33 cellular contexts compared by ENCODE assay signal in genomic region chrX:70313503-70313902, GRCh38. TPM values are rescaled to one million over a fixed set of nuclear protein-coding genes. Genes with fewer than 3 reads are reported as not detected.
A peak's percentile ranks its signal among the peaks of the same experiment; 100 is the strongest.
DNase-seq lines count a peak whose midpoint lies in the region; ATAC-seq, FAIRE-seq and TF ChIP-seq lines count a peak whose summit lies in the region.
"Had no signal": no experiment of that assay in that cellular context is flagged by ENCODE, and none has a peak within 500 bp of the region (broad histone marks: within the 10 kb centered on the region; RNA-seq: fewer than 3 reads in every experiment).

No MANE protein-coding gene starts in this region.

- H3K9me3 Mint-ChIP-seq in HFFc6 (no peaks in the 10 kb centered on the region), glutamatergic neuron (ENCODE audit: unreplicated experiment) (no peaks in the 10 kb centered on the region)
- H3K9me3 Mint-ChIP-seq: activated CD4-positive, alpha-beta memory T cell treated with anti-CD3 and anti-CD28 coated beads, Interleukin-2, amount 10 ng/mL, durations not matched to agents 7 days and 5 days; activated T-helper 2 cell treated with anti-CD3 and anti-CD28 coated beads, Interferon-gamma antibody, Interleukin-2, Interleukin-4, amounts not matched to agents 10 μg/mL and 5 μg/mL and 100 μg/mL, durations not matched to agents 14 hours and 24 hours and 36 hours; neural progenitor cell; stimulated activated naive CD8-positive, alpha-beta T cell treated with anti-CD3 and anti-CD28 coated beads, Interleukin-15, amount 100 ng/mL, for 72 hours had no signal

- no peak overlapping the region for H3K4me3 ChIP-seq in fibroblast of pulmonary artery (replicated peaks; ENCODE audit: low read depth, low read length)
- H3K4me3 ChIP-seq: body of pancreas, lung, neural progenitor cell, thyroid gland had no signal

- TF ChIP-seq CTCF in HFFc6 (IDR thresholded peaks at IDR 0.05), result no peak
- no peak for TF ChIP-seq CTCF in fibroblast of pulmonary artery (IDR thresholded peaks at IDR 0.05; ENCODE audit: low read length, missing control alignments)
- TF ChIP-seq CTCF in glutamatergic neuron (IDR thresholded peaks at IDR 0.05; ENCODE audit: partially characterized antibody, unreplicated experiment), result no peak

- DNase-seq in HFFc6 (peak; percentile 20), amniotic epithelial cell (ENCODE audit: low read depth) (peak; percentile 81), fibroblast of pulmonary artery (ENCODE audit: low read depth) (peak; percentile 39), GM19239 (ENCODE audit: insufficient read length, low spot score) (no peak), glutamatergic neuron (no peak)
- DNase-seq: activated CD4-positive, alpha-beta memory T cell treated with anti-CD3 and anti-CD28 coated beads, Interleukin-2, amount 10 ng/mL, durations not matched to agents 7 days and 5 days; AML-193; body of pancreas; DMS153; effector memory CD4-positive, alpha-beta T cell; erythroblast; GF-D8; Karpas-422; kidney; NCI-H187; NCI-H2227 treated with DMSO at 0.1 percent for 48 hours; NCI-H774; stimulated activated CD4-positive, alpha-beta T cell treated with anti-CD3 and anti-CD28 coated beads, Interleukin-15, amount 100 ng/mL, for 24 hours; stimulated activated naive CD8-positive, alpha-beta T cell treated with anti-CD3 and anti-CD28 coated beads, Interleukin-15, amount 100 ng/mL, for 72 hours; thyroid gland had no signal

- H3K27ac Mint-ChIP-seq in HFFc6 (peak overlapping the region; percentile 25; the same call in 1 of the 2 replicates), glutamatergic neuron (ENCODE audit: unreplicated experiment) (no peak overlapping the region)
- H3K27ac Mint-ChIP-seq: activated CD4-positive, alpha-beta memory T cell treated with anti-CD3 and anti-CD28 coated beads, Interleukin-2, amount 10 ng/mL, durations not matched to agents 7 days and 5 days; activated naive CD8-positive, alpha-beta T cell; activated T-helper 2 cell treated with anti-CD3 and anti-CD28 coated beads, Interferon-gamma antibody, Interleukin-2, Interleukin-4, amounts not matched to agents 10 μg/mL and 5 μg/mL and 100 μg/mL, durations not matched to agents 14 hours and 24 hours and 36 hours; neural progenitor cell; stimulated activated naive CD8-positive, alpha-beta T cell treated with anti-CD3 and anti-CD28 coated beads, Interleukin-15, amount 100 ng/mL, for 72 hours had no signal

- H3K36me3 Mint-ChIP-seq in HFFc6 (ENCODE audit: low read depth) (no peaks in the 10 kb centered on the region; the same call in 1 of the 2 replicates), glutamatergic neuron (ENCODE audit: unreplicated experiment) (no peaks in the 10 kb centered on the region)
- H3K36me3 Mint-ChIP-seq: activated naive CD8-positive, alpha-beta T cell had no signal

- H3K4me1 Mint-ChIP-seq in HFFc6 (ENCODE audit: low read depth) (peaks cover 28% of the 10 kb centered on the region), glutamatergic neuron (ENCODE audit: low read depth, unreplicated experiment) (no peaks in the 10 kb centered on the region)
- H3K4me1 Mint-ChIP-seq: activated CD4-positive, alpha-beta memory T cell treated with anti-CD3 and anti-CD28 coated beads, Interleukin-2, amount 10 ng/mL, durations not matched to agents 7 days and 5 days; neural progenitor cell; stimulated activated naive CD8-positive, alpha-beta T cell treated with anti-CD3 and anti-CD28 coated beads, Interleukin-15, amount 100 ng/mL, for 72 hours had no signal

- no peak for FAIRE-seq in GM19239 (lab: Jason Lieb, UNC)
- FAIRE-seq: GM18507, H1 had no signal

- no peaks in the 10 kb centered on the region for H3K27me3 Mint-ChIP-seq in HFFc6 (ENCODE audit: insufficient read depth)
- H3K27me3 Mint-ChIP-seq in glutamatergic neuron (ENCODE audit: unreplicated experiment), result no peaks in the 10 kb centered on the region
- H3K27me3 Mint-ChIP-seq: activated CD4-positive, alpha-beta memory T cell treated with anti-CD3 and anti-CD28 coated beads, Interleukin-2, amount 10 ng/mL, durations not matched to agents 7 days and 5 days; activated naive CD8-positive, alpha-beta T cell; stimulated activated naive CD8-positive, alpha-beta T cell treated with anti-CD3 and anti-CD28 coated beads, Interleukin-15, amount 100 ng/mL, for 72 hours had no signal

- H3K4me3 Mint-ChIP-seq in HFFc6 (peak overlapping the region; percentile 30), glutamatergic neuron (ENCODE audit: unreplicated experiment) (no peak overlapping the region)
- H3K4me3 Mint-ChIP-seq: activated CD4-positive, alpha-beta memory T cell treated with anti-CD3 and anti-CD28 coated beads, Interleukin-2, amount 10 ng/mL, durations not matched to agents 7 days and 5 days; activated naive CD8-positive, alpha-beta T cell; neural progenitor cell; stimulated activated naive CD8-positive, alpha-beta T cell treated with anti-CD3 and anti-CD28 coated beads, Interleukin-15, amount 100 ng/mL, for 72 hours had no signal

- ATAC-seq in GM21447 (IDR thresholded peaks at IDR 0.05; ENCODE audit: unreplicated experiment) (no peak), GM21360 (IDR thresholded peaks at IDR 0.05; ENCODE audit: unreplicated experiment) (no peak)
- ATAC-seq: body of pancreas; Right ventricle myocardium inferior; sciatic nerve; stimulated activated naive CD8-positive, alpha-beta T cell treated with anti-CD3 and anti-CD28 coated beads, Interleukin-15, amount 100 ng/mL, for 72 hours had no signal

RNA-seq across cellular contexts. Expression of gene KIF4A, which starts 23.6 kb away (rescaled TPM):
- 10 to 100 TPM; 10.7 to 30.2 (median 25.8) TPM for total RNA-seq in HFFc6 (2021; fragmentation: NEBNext Ultra II Directional; extraction: Animal tissue kit (Norgen Biotek cat#: 25700))
- 4.6 TPM for total RNA-seq in glutamatergic neuron (ENCODE audit: unreplicated experiment)
- total RNA-seq: body of pancreas had no signal

RNA-seq across cellular contexts. Expression of gene PDZD11, which starts 23.8 kb away (rescaled TPM):
- total RNA-seq in HFFc6 (2021; fragmentation: NEBNext Ultra II Directional; extraction: Animal tissue kit (Norgen Biotek cat#: 25700)), result 10 to 100 TPM; 72.7 to 89.5 (median 87.1) TPM
- 47.4 TPM for total RNA-seq in glutamatergic neuron (ENCODE audit: unreplicated experiment)

RNA-seq across cellular contexts. Expression of gene RAB41, which starts 31.5 kb away (rescaled TPM):
- total RNA-seq in HFFc6 (2021; fragmentation: NEBNext Ultra II Directional; extraction: Animal tissue kit (Norgen Biotek cat#: 25700)), result not detected
- total RNA-seq in glutamatergic neuron (ENCODE audit: unreplicated experiment), result not detected
- total RNA-seq: activated CD4-positive, alpha-beta memory T cell treated with anti-CD3 and anti-CD28 coated beads, Interleukin-2, amount 10 ng/mL, durations not matched to agents 7 days and 5 days; activated T-helper 2 cell treated with anti-CD3 and anti-CD28 coated beads, Interferon-gamma antibody, Interleukin-2, Interleukin-4, amounts not matched to agents 10 μg/mL and 5 μg/mL and 100 μg/mL, durations not matched to agents 14 hours and 24 hours and 36 hours; body of pancreas; glomerular endothelial cell; H1; kidney; lung; mucosa of gallbladder; posterior vena cava; Right ventricle myocardium inferior; sciatic nerve; thyroid gland had no signal

RNA-seq across cellular contexts. Expression of gene ARR3, which starts 45.4 kb away (rescaled TPM):
- not detected for total RNA-seq in HFFc6 (2021; fragmentation: NEBNext Ultra II Directional; extraction: Animal tissue kit (Norgen Biotek cat#: 25700))
- total RNA-seq in glutamatergic neuron (ENCODE audit: unreplicated experiment), result not detected
- total RNA-seq: activated CD4-positive, alpha-beta memory T cell treated with anti-CD3 and anti-CD28 coated beads, Interleukin-2, amount 10 ng/mL, durations not matched to agents 7 days and 5 days; activated T-helper 2 cell treated with anti-CD3 and anti-CD28 coated beads, Interferon-gamma antibody, Interleukin-2, Interleukin-4, amounts not matched to agents 10 μg/mL and 5 μg/mL and 100 μg/mL, durations not matched to agents 14 hours and 24 hours and 36 hours; body of pancreas; glomerular endothelial cell; H1; kidney; lung; mucosa of gallbladder; posterior vena cava; Right ventricle myocardium inferior; sciatic nerve; thyroid gland had no signal

RNA-seq across cellular contexts. Expression of gene P2RY4, which starts 53.5 kb away (rescaled TPM):
- not detected for total RNA-seq in HFFc6 (2021; fragmentation: NEBNext Ultra II Directional; extraction: Animal tissue kit (Norgen Biotek cat#: 25700))
- total RNA-seq in glutamatergic neuron (ENCODE audit: unreplicated experiment), result 0.27 TPM
- total RNA-seq: H1, mucosa of gallbladder, Right ventricle myocardium inferior had no signal

Comparison
In these comparisons a context has a peak if more than half of its experiments do, and no peak if none do; other contexts are left out.
1. DNase-seq: peak in HFFc6 (single experiment), amniotic epithelial cell (single experiment) and fibroblast of pulmonary artery (single experiment); none in GM19239 (single experiment) and glutamatergic neuron (single experiment).